Comparison of ENCODE assay signal across 1 cellular context in the genomic region with DNA sequence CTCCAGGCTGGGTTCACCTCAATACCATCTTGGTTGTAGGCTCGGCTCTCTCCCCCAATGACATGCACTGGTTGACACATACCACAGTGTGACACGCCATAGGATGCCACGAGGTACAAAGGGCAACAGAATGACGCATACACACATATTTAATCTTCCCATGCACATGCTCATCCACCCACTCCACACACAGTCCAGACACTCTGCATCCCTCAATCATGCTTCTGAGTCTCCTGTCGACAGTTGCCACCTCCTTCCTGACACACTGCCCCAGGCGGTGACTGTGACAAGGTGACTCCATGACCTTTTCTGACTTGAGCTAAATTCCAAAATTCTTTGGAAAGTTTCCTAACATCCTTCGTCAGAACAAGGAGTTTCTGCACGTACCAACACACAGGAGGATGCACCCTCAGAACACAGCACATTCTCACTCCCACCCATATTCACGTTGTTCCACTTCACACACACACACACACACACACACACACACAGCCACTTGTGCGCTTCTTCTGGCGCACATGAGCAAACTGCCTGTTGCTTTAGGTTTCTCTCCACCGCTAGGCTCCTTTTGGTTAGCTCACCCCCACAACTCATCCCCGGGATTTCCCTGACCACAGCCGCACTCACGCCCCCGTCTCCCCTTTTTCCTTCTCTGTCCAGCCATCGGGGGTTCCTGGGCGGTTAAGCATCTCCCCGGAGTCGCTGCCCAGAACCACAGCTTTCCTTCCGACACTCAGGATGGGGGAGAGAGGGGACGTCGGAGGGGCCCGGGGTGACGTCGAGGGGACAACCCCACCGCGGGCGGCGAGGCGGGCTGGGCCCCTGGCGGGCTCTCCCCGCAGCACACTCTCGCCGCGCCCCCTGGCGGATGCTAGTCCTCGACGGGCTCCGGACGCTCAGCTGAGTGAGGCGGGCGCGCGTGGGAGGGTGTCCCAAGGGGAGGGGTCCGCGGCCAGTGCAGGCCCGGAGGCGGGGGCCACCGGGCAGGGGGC.
A peak's percentile ranks its signal among the peaks of the same experiment; 100 is the strongest.
TF ChIP-seq lines count a peak whose summit lies in the region.

No MANE protein-coding gene starts in this region.

TF ChIP-seq in GM12878, 131 proteins besides CTCF, POLR2A, EP300 and RAD21 (continues in another document):
- TF ChIP-seq SRF (IDR thresholded peaks at IDR 0.05; ENCODE audit: low read depth in 2 of 2, low read length in 2 of 2) = 0 out of 4 replicates have a peak, but pooled peaks of 1 of the 2 experiments have one; percentile 19
- TF ChIP-seq SMAD5 (IDR thresholded peaks at IDR 0.05; ENCODE audit: low read depth) = no peak
- TF ChIP-seq CHD1 (IDR thresholded peaks at IDR 0.05; ENCODE audit: low read depth, low read length) = no peak
- no peak for TF ChIP-seq CHD2 (IDR thresholded peaks at IDR 0.05; ENCODE audit: borderline replicate concordance, low read depth, low read length)
- TF ChIP-seq IKZF2 (IDR thresholded peaks at IDR 0.05) = peak; percentile 92 to 95
- TF ChIP-seq MAX (IDR thresholded peaks at IDR 0.05; ENCODE audit: low read depth, low read length) = no peak
- TF ChIP-seq, protein P1, sequence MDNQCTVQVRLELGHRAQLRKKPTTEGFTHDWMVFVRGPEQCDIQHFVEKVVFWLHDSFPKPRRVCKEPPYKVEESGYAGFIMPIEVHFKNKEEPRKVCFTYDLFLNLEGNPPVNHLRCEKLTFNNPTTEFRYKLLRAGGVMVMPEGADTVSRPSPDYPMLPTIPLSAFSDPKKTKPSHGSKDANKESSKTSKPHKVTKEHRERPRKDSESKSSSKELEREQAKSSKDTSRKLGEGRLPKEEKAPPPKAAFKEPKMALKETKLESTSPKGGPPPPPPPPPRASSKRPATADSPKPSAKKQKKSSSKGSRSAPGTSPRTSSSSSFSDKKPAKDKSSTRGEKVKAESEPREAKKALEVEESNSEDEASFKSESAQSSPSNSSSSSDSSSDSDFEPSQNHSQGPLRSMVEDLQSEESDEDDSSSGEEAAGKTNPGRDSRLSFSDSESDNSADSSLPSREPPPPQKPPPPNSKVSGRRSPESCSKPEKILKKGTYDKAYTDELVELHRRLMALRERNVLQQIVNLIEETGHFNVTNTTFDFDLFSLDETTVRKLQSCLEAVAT (IDR thresholded peaks at IDR 0.05) = peak; percentile 82
- peak; percentile 82 for TF ChIP-seq RELA (IDR thresholded peaks at IDR 0.05; ENCODE audit: borderline replicate concordance, partially characterized antibody)
- TF ChIP-seq, protein P2, sequence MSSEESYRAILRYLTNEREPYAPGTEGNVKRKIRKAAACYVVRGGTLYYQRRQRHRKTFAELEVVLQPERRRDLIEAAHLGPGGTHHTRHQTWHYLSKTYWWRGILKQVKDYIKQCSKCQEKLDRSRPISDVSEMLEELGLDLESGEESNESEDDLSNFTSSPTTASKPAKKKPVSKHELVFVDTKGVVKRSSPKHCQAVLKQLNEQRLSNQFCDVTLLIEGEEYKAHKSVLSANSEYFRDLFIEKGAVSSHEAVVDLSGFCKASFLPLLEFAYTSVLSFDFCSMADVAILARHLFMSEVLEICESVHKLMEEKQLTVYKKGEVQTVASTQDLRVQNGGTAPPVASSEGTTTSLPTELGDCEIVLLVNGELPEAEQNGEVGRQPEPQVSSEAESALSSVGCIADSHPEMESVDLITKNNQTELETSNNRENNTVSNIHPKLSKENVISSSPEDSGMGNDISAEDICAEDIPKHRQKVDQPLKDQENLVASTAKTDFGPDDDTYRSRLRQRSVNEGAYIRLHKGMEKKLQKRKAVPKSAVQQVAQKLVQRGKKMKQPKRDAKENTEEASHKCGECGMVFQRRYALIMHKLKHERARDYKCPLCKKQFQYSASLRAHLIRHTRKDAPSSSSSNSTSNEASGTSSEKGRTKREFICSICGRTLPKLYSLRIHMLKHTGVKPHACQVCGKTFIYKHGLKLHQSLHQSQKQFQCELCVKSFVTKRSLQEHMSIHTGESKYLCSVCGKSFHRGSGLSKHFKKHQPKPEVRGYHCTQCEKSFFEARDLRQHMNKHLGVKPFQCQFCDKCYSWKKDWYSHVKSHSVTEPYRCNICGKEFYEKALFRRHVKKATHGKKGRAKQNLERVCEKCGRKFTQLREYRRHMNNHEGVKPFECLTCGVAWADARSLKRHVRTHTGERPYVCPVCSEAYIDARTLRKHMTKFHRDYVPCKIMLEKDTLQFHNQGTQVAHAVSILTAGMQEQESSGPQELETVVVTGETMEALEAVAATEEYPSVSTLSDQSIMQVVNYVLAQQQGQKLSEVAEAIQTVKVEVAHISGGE (CRISPR knock-in tag; IDR thresholded peaks at IDR 0.05) = no peak
- TF ChIP-seq IKZF1 (conservative IDR thresholded peaks at IDR 0.05) = peak; percentile 99
- TF ChIP-seq ESRRA (IDR thresholded peaks at IDR 0.05; ENCODE audit: low read length) = no peak
- TF ChIP-seq PAX8 (IDR thresholded peaks at IDR 0.05) = no peak
- TF ChIP-seq EZH2 (IDR thresholded peaks at IDR 0.05; ENCODE audit: borderline replicate concordance, control insufficient read depth, low read depth, low read length) = no peak
- no peak for TF ChIP-seq RAD51 (IDR thresholded peaks at IDR 0.05)
- TF ChIP-seq, protein P3, sequence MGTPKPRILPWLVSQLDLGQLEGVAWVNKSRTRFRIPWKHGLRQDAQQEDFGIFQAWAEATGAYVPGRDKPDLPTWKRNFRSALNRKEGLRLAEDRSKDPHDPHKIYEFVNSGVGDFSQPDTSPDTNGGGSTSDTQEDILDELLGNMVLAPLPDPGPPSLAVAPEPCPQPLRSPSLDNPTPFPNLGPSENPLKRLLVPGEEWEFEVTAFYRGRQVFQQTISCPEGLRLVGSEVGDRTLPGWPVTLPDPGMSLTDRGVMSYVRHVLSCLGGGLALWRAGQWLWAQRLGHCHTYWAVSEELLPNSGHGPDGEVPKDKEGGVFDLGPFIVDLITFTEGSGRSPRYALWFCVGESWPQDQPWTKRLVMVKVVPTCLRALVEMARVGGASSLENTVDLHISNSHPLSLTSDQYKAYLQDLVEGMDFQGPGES (IDR thresholded peaks at IDR 0.05) = no peak
- TF ChIP-seq, protein P4, sequence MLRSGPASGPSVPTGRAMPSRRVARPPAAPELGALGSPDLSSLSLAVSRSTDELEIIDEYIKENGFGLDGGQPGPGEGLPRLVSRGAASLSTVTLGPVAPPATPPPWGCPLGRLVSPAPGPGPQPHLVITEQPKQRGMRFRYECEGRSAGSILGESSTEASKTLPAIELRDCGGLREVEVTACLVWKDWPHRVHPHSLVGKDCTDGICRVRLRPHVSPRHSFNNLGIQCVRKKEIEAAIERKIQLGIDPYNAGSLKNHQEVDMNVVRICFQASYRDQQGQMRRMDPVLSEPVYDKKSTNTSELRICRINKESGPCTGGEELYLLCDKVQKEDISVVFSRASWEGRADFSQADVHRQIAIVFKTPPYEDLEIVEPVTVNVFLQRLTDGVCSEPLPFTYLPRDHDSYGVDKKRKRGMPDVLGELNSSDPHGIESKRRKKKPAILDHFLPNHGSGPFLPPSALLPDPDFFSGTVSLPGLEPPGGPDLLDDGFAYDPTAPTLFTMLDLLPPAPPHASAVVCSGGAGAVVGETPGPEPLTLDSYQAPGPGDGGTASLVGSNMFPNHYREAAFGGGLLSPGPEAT (IDR thresholded peaks at IDR 0.05; ENCODE audit: low read depth) = peak; percentile 78
- peak; percentile 51 for TF ChIP-seq MEF2B (IDR thresholded peaks at IDR 0.05; ENCODE audit: partially characterized antibody, poor library complexity, severe bottlenecking)
- TF ChIP-seq CBX3 (IDR thresholded peaks at IDR 0.05; ENCODE audit: borderline replicate concordance, low read depth) = no peak
- no peak for TF ChIP-seq TARDBP (IDR thresholded peaks at IDR 0.05; ENCODE audit: borderline replicate concordance)
- TF ChIP-seq FOXK2 (IDR thresholded peaks at IDR 0.05) = no peak
- TF ChIP-seq IRF5 (IDR thresholded peaks at IDR 0.05; ENCODE audit: borderline replicate concordance) = no peak
- TF ChIP-seq RCOR1 (conservative IDR thresholded peaks at IDR 0.05; ENCODE audit: low read depth, low read length) = 0 out of 2 replicates have a peak, but pooled peaks have one; percentile 9
- TF ChIP-seq, protein P5, sequence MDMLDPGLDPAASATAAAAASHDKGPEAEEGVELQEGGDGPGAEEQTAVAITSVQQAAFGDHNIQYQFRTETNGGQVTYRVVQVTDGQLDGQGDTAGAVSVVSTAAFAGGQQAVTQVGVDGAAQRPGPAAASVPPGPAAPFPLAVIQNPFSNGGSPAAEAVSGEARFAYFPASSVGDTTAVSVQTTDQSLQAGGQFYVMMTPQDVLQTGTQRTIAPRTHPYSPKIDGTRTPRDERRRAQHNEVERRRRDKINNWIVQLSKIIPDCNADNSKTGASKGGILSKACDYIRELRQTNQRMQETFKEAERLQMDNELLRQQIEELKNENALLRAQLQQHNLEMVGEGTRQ (IDR thresholded peaks at IDR 0.05; ENCODE audit: borderline replicate concordance, low read depth, low read length) = no peak
- peak; percentile 49 to 70; a peak in 3 of 4 replicates for TF ChIP-seq BHLHE40 (IDR thresholded peaks at IDR 0.05; ENCODE audit: borderline replicate concordance in 1 of 2, low read depth in 2 of 2, low read length in 1 of 2)
- no peak for TF ChIP-seq POLR2AphosphoS5 (IDR thresholded peaks at IDR 0.05; ENCODE audit: low read length)
- TF ChIP-seq, protein P6, sequence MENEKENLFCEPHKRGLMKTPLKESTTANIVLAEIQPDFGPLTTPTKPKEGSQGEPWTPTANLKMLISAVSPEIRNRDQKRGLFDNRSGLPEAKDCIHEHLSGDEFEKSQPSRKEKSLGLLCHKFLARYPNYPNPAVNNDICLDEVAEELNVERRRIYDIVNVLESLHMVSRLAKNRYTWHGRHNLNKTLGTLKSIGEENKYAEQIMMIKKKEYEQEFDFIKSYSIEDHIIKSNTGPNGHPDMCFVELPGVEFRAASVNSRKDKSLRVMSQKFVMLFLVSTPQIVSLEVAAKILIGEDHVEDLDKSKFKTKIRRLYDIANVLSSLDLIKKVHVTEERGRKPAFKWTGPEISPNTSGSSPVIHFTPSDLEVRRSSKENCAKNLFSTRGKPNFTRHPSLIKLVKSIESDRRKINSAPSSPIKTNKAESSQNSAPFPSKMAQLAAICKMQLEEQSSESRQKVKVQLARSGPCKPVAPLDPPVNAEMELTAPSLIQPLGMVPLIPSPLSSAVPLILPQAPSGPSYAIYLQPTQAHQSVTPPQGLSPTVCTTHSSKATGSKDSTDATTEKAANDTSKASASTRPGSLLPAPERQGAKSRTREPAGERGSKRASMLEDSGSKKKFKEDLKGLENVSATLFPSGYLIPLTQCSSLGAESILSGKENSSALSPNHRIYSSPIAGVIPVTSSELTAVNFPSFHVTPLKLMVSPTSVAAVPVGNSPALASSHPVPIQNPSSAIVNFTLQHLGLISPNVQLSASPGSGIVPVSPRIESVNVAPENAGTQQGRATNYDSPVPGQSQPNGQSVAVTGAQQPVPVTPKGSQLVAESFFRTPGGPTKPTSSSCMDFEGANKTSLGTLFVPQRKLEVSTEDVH (IDR thresholded peaks at IDR 0.05; ENCODE audit: low read depth, partially characterized antibody) = no peak
- TF ChIP-seq SUPT20H (IDR thresholded peaks at IDR 0.05; ENCODE audit: borderline replicate concordance, control insufficient read depth, low read depth, low read length) = no peak
- no peak for TF ChIP-seq SIX5 (IDR thresholded peaks at IDR 0.05; ENCODE audit: low read depth, low read length, severe bottlenecking)
- TF ChIP-seq MEF2A (IDR thresholded peaks at IDR 0.05; ENCODE audit: insufficient read depth, low read depth, low read length) = 0 out of 2 replicates have a peak, but pooled peaks have one; percentile 5
- TF ChIP-seq, protein P7, sequence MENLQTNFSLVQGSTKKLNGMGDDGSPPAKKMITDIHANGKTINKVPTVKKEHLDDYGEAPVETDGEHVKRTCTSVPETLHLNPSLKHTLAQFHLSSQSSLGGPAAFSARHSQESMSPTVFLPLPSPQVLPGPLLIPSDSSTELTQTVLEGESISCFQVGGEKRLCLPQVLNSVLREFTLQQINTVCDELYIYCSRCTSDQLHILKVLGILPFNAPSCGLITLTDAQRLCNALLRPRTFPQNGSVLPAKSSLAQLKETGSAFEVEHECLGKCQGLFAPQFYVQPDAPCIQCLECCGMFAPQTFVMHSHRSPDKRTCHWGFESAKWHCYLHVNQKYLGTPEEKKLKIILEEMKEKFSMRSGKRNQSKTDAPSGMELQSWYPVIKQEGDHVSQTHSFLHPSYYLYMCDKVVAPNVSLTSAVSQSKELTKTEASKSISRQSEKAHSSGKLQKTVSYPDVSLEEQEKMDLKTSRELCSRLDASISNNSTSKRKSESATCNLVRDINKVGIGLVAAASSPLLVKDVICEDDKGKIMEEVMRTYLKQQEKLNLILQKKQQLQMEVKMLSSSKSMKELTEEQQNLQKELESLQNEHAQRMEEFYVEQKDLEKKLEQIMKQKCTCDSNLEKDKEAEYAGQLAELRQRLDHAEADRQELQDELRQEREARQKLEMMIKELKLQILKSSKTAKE (IDR thresholded peaks at IDR 0.05; ENCODE audit: low read depth, poor library complexity, severe bottlenecking) = no peak
- TF ChIP-seq, protein P8, sequence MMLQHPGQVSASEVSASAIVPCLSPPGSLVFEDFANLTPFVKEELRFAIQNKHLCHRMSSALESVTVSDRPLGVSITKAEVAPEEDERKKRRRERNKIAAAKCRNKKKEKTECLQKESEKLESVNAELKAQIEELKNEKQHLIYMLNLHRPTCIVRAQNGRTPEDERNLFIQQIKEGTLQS (IDR thresholded peaks at IDR 0.05; ENCODE audit: borderline replicate concordance, extremely low read depth, low read depth, low read length) = no peak
- TF ChIP-seq MYC (IDR thresholded peaks at IDR 0.05; ENCODE audit: insufficient read depth, insufficient read length, insufficient replicate concordance, low read length, severe bottlenecking) = no peak
